In the genomic region with DNA sequence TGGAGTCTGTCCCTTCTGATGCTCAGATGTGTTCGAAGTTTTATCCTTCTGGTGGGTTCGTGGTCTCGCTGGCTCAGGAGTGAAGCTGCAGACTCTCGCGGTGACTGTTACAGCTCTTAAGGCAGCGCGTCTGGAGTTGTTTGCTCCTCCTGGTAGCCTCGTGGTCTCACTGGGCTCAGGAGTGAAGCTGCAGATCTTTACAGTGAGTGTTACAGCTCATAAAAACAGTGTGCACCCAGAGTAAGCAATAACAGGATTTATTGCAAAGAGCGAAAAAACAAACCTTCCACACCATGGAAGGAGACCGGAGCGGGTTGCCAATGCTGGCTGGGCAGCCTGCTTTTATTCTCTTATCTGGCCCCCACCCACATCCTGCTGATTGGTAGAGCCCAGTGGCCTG, we compare ENCODE assay signal across 21 cellular contexts. TPM values are rescaled to one million over a fixed set of nuclear protein-coding genes. Genes with fewer than 3 reads are reported as not detected.
DNase-seq lines count a peak whose midpoint lies in the region; ATAC-seq, FAIRE-seq and TF ChIP-seq lines count a peak whose summit lies in the region.
"Had no signal": no experiment of that assay in that cellular context is flagged by ENCODE, and none has a peak within 500 bp of the region (broad histone marks: within the 10 kb centered on the region; RNA-seq: fewer than 3 reads in every experiment).

No MANE protein-coding gene starts in this region.

- no peak for TF ChIP-seq EP300 in K562 (IDR thresholded peaks at IDR 0.05; ENCODE audit: low read length)

- H3K4me3 Mint-ChIP-seq in neural crest cell, result no peak overlapping the region
- H3K4me3 Mint-ChIP-seq: CD4-positive, alpha-beta memory T cell; HFFc6 had no signal

- H3K4me3 ChIP-seq in LNCaP clone FGC (ENCODE audit: low read depth, low read length) (no peak overlapping the region), K562 (no peak overlapping the region), small intestine (ENCODE audit: low read depth in 1 of 2, low read length in 2 of 2) (no peak overlapping the region)
- H3K4me3 ChIP-seq: A549, HAP-1 had no signal

- no peak for TF ChIP-seq CTCF in LNCaP clone FGC (IDR thresholded peaks at IDR 0.05; ENCODE audit: control insufficient read depth, extremely low read depth, insufficient read depth)
- TF ChIP-seq CTCF in K562 (IDR thresholded peaks at IDR 0.05 in 2 of 3, conservative IDR thresholded peaks at IDR 0.05 in 1 of 3; ENCODE audit: insufficient read depth in 2 of 3, low read depth in 1 of 3, low read length in 3 of 3), result no peak
- no peak for TF ChIP-seq CTCF in neural crest cell (conservative IDR thresholded peaks at IDR 0.05)

- intact Hi-C loops in K562 (cut with micrococcal nuclease), result no loop called here

- no peak overlapping the region for H2AFZ ChIP-seq in K562 (ENCODE audit: low read depth, low read length)

- ATAC-seq in K562 (no peak), GM21515 (IDR thresholded peaks at IDR 0.05; ENCODE audit: unreplicated experiment) (no peak)
- ATAC-seq: A549 had no signal

- H3K36me3 Mint-ChIP-seq in neural crest cell (ENCODE audit: low read depth), result peaks cover 2% of the 10 kb centered on the region
- H3K36me3 Mint-ChIP-seq: CD4-positive, alpha-beta memory T cell had no signal

- no peak overlapping the region for H3K4me2 ChIP-seq in K562 (ENCODE audit: insufficient read depth, low read length)
- H3K4me2 ChIP-seq: A549 had no signal

- FAIRE-seq in K562 (lab: Jason Lieb, UNC), result no peak
- FAIRE-seq in small intestine (lab: Jason Lieb, UNC), result no peak
- FAIRE-seq: A549, GM12891, GM18507, H54 had no signal

- H3K27me3 ChIP-seq in K562 (ENCODE audit: control insufficient read depth in 2 of 2, insufficient read depth in 2 of 2, low read length in 2 of 2) (no peaks in the 10 kb centered on the region), small intestine (ENCODE audit: control insufficient read depth in 2 of 2, insufficient read depth in 2 of 2, low read length in 2 of 2) (no peaks in the 10 kb centered on the region)

- H3K27ac Mint-ChIP-seq in neural crest cell (ENCODE audit: unreplicated experiment), result peak overlapping the region; percentile 29
- H3K27ac Mint-ChIP-seq: HFFc6 had no signal

- no peaks in the 10 kb centered on the region for H3K9me1 ChIP-seq in K562 (ENCODE audit: control insufficient read depth, insufficient read depth, low read length)

- no peaks in the 10 kb centered on the region for H3K79me2 ChIP-seq in K562 (ENCODE audit: control insufficient read depth, insufficient read depth, low read length)

- H4K20me1 ChIP-seq in K562 (replicated peaks; ENCODE audit: control insufficient read depth, insufficient read depth, low read length), result no peaks in the 10 kb centered on the region

- no peak overlapping the region for H3K9ac ChIP-seq in K562 (ENCODE audit: insufficient read depth in 1 of 2, low read depth in 2 of 2, low read length in 2 of 2)

- TF ChIP-seq POLR2A in K562 (conservative IDR thresholded peaks at IDR 0.05), result no peak; the same call in 1 of the 2 replicates

- TF ChIP-seq RAD21 in K562 (CRISPR knock-in tag; conservative IDR thresholded peaks at IDR 0.05 in 1 of 2, IDR thresholded peaks at IDR 0.05 in 1 of 2), result no peak

- H3K36me3 ChIP-seq in K562 (ENCODE audit: control insufficient read depth, insufficient read depth, low read length), result no peaks in the 10 kb centered on the region
- no peaks in the 10 kb centered on the region for H3K36me3 ChIP-seq in small intestine (ENCODE audit: control insufficient read depth in 2 of 2, insufficient read depth in 2 of 2, low read length in 2 of 2)
- H3K36me3 ChIP-seq: HAP-1 had no signal

- H3K4me1 Mint-ChIP-seq in neural crest cell, result no peaks in the 10 kb centered on the region

- in situ Hi-C loops in K562 (cut with MboI), result no loop called here

- DNase-seq in HT1080 (ENCODE audit: low read depth), result peak; percentile 61
- peak; percentile 69 for DNase-seq in LNCaP clone FGC (ENCODE audit: low read depth)
- DNase-seq in K562 (ENCODE audit: extremely low read depth in 1 of 4, low spot score in 3 of 4), result no peak
- no peak for DNase-seq in neural crest cell (ENCODE audit: low read depth, low spot score)
- no peak for DNase-seq in small intestine
- DNase-seq in kidney glomerular epithelial cell (lab: John Stamatoyannopoulos, UW), result no peak
- DNase-seq: 8988T; C1 segment of cervical spinal cord; Calu3; CD4-positive, alpha-beta memory T cell; COR-L47; DMS79 treated with DMSO at 0.1 percent for 48 hours; GF-D8; GOT3; HFFc6 had no signal

- no peaks in the 10 kb centered on the region for H3K9me3 Mint-ChIP-seq in neural crest cell
- H3K9me3 Mint-ChIP-seq: CD4-positive, alpha-beta memory T cell; HFFc6 had no signal

- H3K4me1 ChIP-seq in K562 (replicated peaks in 1 of 2; ENCODE audit: control insufficient read depth in 2 of 2, insufficient read depth in 2 of 2, low read length in 2 of 2) (peaks cover 5 to 6% of the 10 kb centered on the region in 2 experiments; a peak in 3 of 5 replicates), small intestine (ENCODE audit: control insufficient read depth in 2 of 2, insufficient read depth in 1 of 2, low read depth in 1 of 2, low read length in 1 of 2) (peaks cover 0 to 4% of the 10 kb centered on the region in 2 donors)

- H3K27ac ChIP-seq in K562 (ENCODE audit: extremely low read depth, low read depth, low read length) (no peak overlapping the region), small intestine (ENCODE audit: low read depth in 1 of 2, low read length in 1 of 2) (no peak overlapping the region)
- H3K27ac ChIP-seq: A549 had no signal

- H3K27me3 Mint-ChIP-seq in neural crest cell (ENCODE audit: low read depth), result no peaks in the 10 kb centered on the region
- H3K27me3 Mint-ChIP-seq: CD4-positive, alpha-beta memory T cell had no signal

- CTCF ChIA-PET in K562 (lab: Yijun Ruan, JAX; ENCODE audit: low intra/inter-chr PET ratio), result no interaction called here

- 43% methylated on average over 8 of the region's 11 CpGs for WGBS in K562 (ENCODE audit: insufficient coverage, low coverage, missing lambda C conversion rate)
- WGBS in small intestine, 3 donors, result 71 to 85% (median 71%) methylated on average over 11 of the region's 11 CpGs

- BruUV-seq in K562 (replicated peaks; lab: Mats Ljungman, UMichigan), result no TSS peak

- H3K9me3 ChIP-seq in K562 (replicated peaks; ENCODE audit: control insufficient read depth, insufficient read depth, low read depth, low read length), result no peaks in the 10 kb centered on the region
- no peaks in the 10 kb centered on the region for H3K9me3 ChIP-seq in small intestine (ENCODE audit: control insufficient read depth, low read depth)
- H3K9me3 ChIP-seq: A549, HAP-1 had no signal

- POLR2A ChIA-PET in K562 (lab: Yijun Ruan, JAX), result no interaction called here

TF ChIP-seq in K562, 482 proteins besides CTCF, POLR2A, EP300 and RAD21:
- 0 out of 2 replicates have a peak, but pooled peaks have one; percentile 30 for TF ChIP-seq RBFOX2 (IDR thresholded peaks at IDR 0.05; ENCODE audit: low read depth, low read length)
- no peak for TF ChIP-seq MIER1 (IDR thresholded peaks at IDR 0.05; ENCODE audit: low read depth)

RNA-seq across cellular contexts. Expression of gene SLC25A5, which starts 18.5 kb away (rescaled TPM):
- 363 and 485 TPM in 2 replicates for total RNA-seq in HT1080 (2014; rRNA removed; shearing (Covaris generic))
- polyA plus RNA-seq in HT1080 (2015; cell fraction: cytosol; rRNA removed), result 831 and 839 TPM in 2 replicates
- 487 and 552 TPM in 2 replicates for polyA plus RNA-seq in HT1080 (2015; cell fraction: nucleus; rRNA removed)
- total RNA-seq in K562 (2011; cell fraction: chromatin; rRNA removed; ENCODE audit: low replicate concordance), result 103 and 142 TPM in 2 replicates
- 130 and 151 TPM in 2 replicates for total RNA-seq in K562 (2011; cell fraction: nucleolus; rRNA removed)
- total RNA-seq in K562 (2011; cell fraction: nucleoplasm; rRNA removed), result 173 and 218 TPM in 2 replicates
- total RNA-seq in K562 (2014; rRNA removed) (460 and 470 TPM in 2 replicates), K562 (2014; rRNA removed; fragmentation: Illumina TruSeq; extraction: Trizol) (493 and 498 TPM in 2 replicates), K562 (2015; rRNA removed; fragmentation: Illumina TruSeq; extraction: Trizol) (478 and 489 TPM in 2 replicates), K562 (2021) (762 and 796 TPM in 2 replicates), neural crest cell (403 and 406 TPM in 2 replicates)
- polyA plus RNA-seq in K562 (2011; rRNA removed) (499 and 591 TPM in 2 replicates), K562 (2014; fragmentation: Illumina TruSeq; extraction: Trizol) (649 and 665 TPM in 2 replicates), K562 (2014; fragmentation: Nextera tagmentation; extraction: Ambion mirVana) (1,000 to 10,000 TPM; 3,491 to 5,247 TPM), K562 (2014; rRNA removed) (596 and 629 TPM in 2 replicates), small intestine (1,000 to 10,000 TPM in 2 of 3 donors, 100 to 1,000 TPM in 1; 850 to 1,883 (median 1,700) TPM)
- polyA plus RNA-seq in K562 (2011; cell fraction: cytosol; rRNA removed), result 1,022 and 1,125 TPM in 2 replicates
- polyA plus RNA-seq in K562 (2011; cell fraction: nucleus; rRNA removed), result 386 and 505 TPM in 2 replicates
- polyA plus RNA-seq in K562 (2012), result 1,005 and 1,059 TPM in 2 replicates
- polyA minus RNA-seq in K562 (2011; rRNA and poly(A)+ RNA removed), result 714 and 717 TPM in 2 replicates
- 498 and 579 TPM in 2 replicates for polyA minus RNA-seq in K562 (2011; cell fraction: cytosol; rRNA and poly(A)+ RNA removed)
- polyA minus RNA-seq in K562 (2011; cell fraction: nucleus; rRNA and poly(A)+ RNA removed), result 44.0 and 102 TPM in 2 replicates

Comparison
In these comparisons a context has a peak if more than half of its experiments do, and no peak if none do; other contexts are left out.
1. DNase-seq: peak in HT1080 (single experiment) and LNCaP clone FGC (single experiment); none in K562 (0 of 4), neural crest cell (single experiment), small intestine (single experiment) and kidney glomerular epithelial cell (single experiment).